ENCODE assay signal across 8 cellular contexts in the genomic region with DNA sequence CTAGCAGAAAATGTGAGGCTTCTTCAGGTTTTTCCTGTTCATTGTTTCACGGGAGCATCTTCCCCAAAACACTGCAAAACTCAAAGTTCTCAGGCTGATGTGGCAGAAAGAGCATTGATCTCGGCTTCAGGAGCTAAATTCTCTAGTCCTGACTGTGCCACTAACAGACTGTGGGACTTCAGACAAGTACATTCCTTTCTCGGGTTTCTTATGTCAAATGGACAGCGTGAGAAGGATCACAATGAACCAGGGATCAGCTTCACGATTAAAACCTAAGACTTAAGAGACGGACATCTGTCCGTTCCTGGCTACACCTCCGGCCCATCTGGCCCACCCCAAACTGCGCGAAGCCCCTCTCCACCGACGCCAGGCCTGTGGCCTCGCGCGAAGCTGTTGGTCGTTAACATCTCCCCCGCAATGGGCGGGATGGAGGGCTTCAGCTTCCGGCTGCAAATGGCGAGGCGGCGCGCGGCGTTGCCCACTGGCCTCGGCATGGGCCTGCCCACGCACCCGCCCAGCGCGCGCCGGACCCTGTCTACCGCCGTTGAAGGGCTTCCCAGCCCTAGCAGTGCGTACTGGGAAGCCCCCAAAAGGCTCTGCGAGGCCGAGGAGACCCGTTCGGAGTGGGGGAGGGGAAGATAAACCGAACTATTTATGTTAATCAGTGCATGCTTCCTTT. TPM values are rescaled to one million over a fixed set of nuclear protein-coding genes. Genes with fewer than 3 reads are reported as not detected.
A peak's percentile ranks its signal among the peaks of the same experiment; 100 is the strongest.
DNase-seq lines count a peak whose midpoint lies in the region; ATAC-seq and TF ChIP-seq lines count a peak whose summit lies in the region.

No MANE protein-coding gene starts in this region.

- H3F3A ChIP-seq in neural cell (ENCODE audit: insufficient read depth, low read length, poor library complexity, severe bottlenecking) = no peaks in the 10 kb centered on the region

- peaks cover 39 to 50% (median 44%) of the 10 kb centered on the region in 3 donors for H3K4me1 Mint-ChIP-seq in T-cell

- H3K9me3 Mint-ChIP-seq in T-cell = no peaks in the 10 kb centered on the region

- no peaks in the 10 kb centered on the region for H3K27me3 Mint-ChIP-seq in T-cell

- TF ChIP-seq CTCF in AG10803 (conservative IDR thresholded peaks at IDR 0.05; ENCODE audit: low read length) (no peak), neural cell (IDR thresholded peaks at IDR 0.05; ENCODE audit: poor library complexity, severe bottlenecking) (no peak)

- peak overlapping the region; percentile 94 to 96 for H3K27ac ChIP-seq in esophagus (ENCODE audit: low read depth in 2 of 2, low read length in 1 of 2)
- peak overlapping the region; percentile 96 for H3K27ac ChIP-seq in neural cell (ENCODE audit: low read length)

- no peaks in the 10 kb centered on the region for H3K4me1 ChIP-seq in esophagus (ENCODE audit: control insufficient read depth in 2 of 2, insufficient read depth in 2 of 2, low read length in 1 of 2)

- H3K9me3 ChIP-seq in esophagus (ENCODE audit: control insufficient read depth in 2 of 2, insufficient read depth in 1 of 2, low read depth in 1 of 2, low read length in 1 of 2) = no peaks in the 10 kb centered on the region
- H3K9me3 ChIP-seq in neural cell (ENCODE audit: low read length) = no peaks in the 10 kb centered on the region

- peak overlapping the region; percentile 97 to 99 (median 98) for H3K4me3 Mint-ChIP-seq in T-cell

- peak; percentile 75 for TF ChIP-seq POLR2A in GM18505 (IDR thresholded peaks at IDR 0.05; ENCODE audit: borderline replicate concordance, extremely low read depth, insufficient read depth, insufficient read length)

- H3K36me3 ChIP-seq in esophagus (ENCODE audit: control insufficient read depth in 2 of 2, insufficient read depth in 2 of 2, low read length in 1 of 2) (no peaks in the 10 kb centered on the region), neural cell (ENCODE audit: insufficient read depth, low read length) (no peaks in the 10 kb centered on the region)

- CTCF ChIA-PET in T-cell (lab: Charles Lee) = interaction anchor here (0.6 to 1.1 kb wide), 4 partner anchors 53 to 508 kb away, joined by 3 to 6 read pairs (median 4); a partner anchor contains a TSS

- TF ChIP-seq EP300 in neural cell (conservative IDR thresholded peaks at IDR 0.05; ENCODE audit: poor library complexity, severe bottlenecking) = peak; percentile 79

- H4K20me1 ChIP-seq in neural cell (ENCODE audit: insufficient read depth) = no peaks in the 10 kb centered on the region

- H3K36me3 Mint-ChIP-seq in T-cell = peaks cover 7% of the 10 kb centered on the region

- peak overlapping the region; percentile 99 for H3K27ac Mint-ChIP-seq in T-cell

- POLR2A ChIA-PET in T-cell (lab: Charles Lee) = interaction anchor here (0.5 to 0.8 kb wide), 4 partner anchors 25 to 1051 kb away, joined by 5 to 8 read pairs (median 7); no protein-coding TSS in a partner anchor

- H3K79me2 ChIP-seq in neural cell (replicated peaks; ENCODE audit: insufficient read depth, low read length) = peaks cover 32% of the 10 kb centered on the region

- TF ChIP-seq RAD21 in neural cell (conservative IDR thresholded peaks at IDR 0.05) = no peak

- 3 to 4% methylated on average over 40 of the region's 40 CpGs for WGBS in esophagus, 2 donors

- H3K4me3 ChIP-seq in AG10803 (ENCODE audit: low read length) (peak overlapping the region; percentile 68), esophagus (ENCODE audit: low read depth in 1 of 2, low read length in 2 of 2) (peak overlapping the region; percentile 84 to 93), neural cell (ENCODE audit: low read length) (peak overlapping the region; percentile 94)

- H3K27me3 ChIP-seq in esophagus (ENCODE audit: control insufficient read depth in 1 of 2, insufficient read depth in 2 of 2, low read length in 2 of 2) (no peaks in the 10 kb centered on the region), neural cell (ENCODE audit: insufficient read depth, low read depth, low read length) (no peaks in the 10 kb centered on the region)

- ATAC-seq in GM18505 (IDR thresholded peaks at IDR 0.05; ENCODE audit: unreplicated experiment) (peak; percentile 33), HG03196 (IDR thresholded peaks at IDR 0.05; ENCODE audit: unreplicated experiment) (peak; percentile 34), T-cell (replicated peaks in 1 of 4) (peak in 3 of 4 experiments; percentile 56 to 62 (median 58))

- DNase-seq in AG10803 (ENCODE audit: low read depth) (peak; percentile 81), T-cell (no peak), medulla oblongata (ENCODE audit: extremely low spot score) (no peak)
- no peak for DNase-seq in activated CD4-positive, alpha-beta T cell treated with anti-CD3 and anti-CD28 coated beads for 1 hour

- peak overlapping the region; percentile 97 for H2AFZ ChIP-seq in neural cell (ENCODE audit: low read depth, low read length)

- peak overlapping the region; percentile 96 for H3K4me2 ChIP-seq in neural cell (ENCODE audit: low read length)

- H3K9ac ChIP-seq in neural cell (ENCODE audit: low read length) = peak overlapping the region; percentile 92

- H3K9me2 ChIP-seq in neural cell (ENCODE audit: insufficient read depth, low read length) = no peaks in the 10 kb centered on the region

TF ChIP-seq in neural cell, 6 proteins besides CTCF, POLR2A, EP300 and RAD21:
- no peak for TF ChIP-seq MXI1 (conservative IDR thresholded peaks at IDR 0.05; ENCODE audit: poor library complexity, severe bottlenecking)
- TF ChIP-seq TAF1 (IDR thresholded peaks at IDR 0.05; ENCODE audit: low read depth) = peak; percentile 100
- peak; percentile 88 for TF ChIP-seq POLR2AphosphoS5 (IDR thresholded peaks at IDR 0.05)
- TF ChIP-seq, protein P1, sequence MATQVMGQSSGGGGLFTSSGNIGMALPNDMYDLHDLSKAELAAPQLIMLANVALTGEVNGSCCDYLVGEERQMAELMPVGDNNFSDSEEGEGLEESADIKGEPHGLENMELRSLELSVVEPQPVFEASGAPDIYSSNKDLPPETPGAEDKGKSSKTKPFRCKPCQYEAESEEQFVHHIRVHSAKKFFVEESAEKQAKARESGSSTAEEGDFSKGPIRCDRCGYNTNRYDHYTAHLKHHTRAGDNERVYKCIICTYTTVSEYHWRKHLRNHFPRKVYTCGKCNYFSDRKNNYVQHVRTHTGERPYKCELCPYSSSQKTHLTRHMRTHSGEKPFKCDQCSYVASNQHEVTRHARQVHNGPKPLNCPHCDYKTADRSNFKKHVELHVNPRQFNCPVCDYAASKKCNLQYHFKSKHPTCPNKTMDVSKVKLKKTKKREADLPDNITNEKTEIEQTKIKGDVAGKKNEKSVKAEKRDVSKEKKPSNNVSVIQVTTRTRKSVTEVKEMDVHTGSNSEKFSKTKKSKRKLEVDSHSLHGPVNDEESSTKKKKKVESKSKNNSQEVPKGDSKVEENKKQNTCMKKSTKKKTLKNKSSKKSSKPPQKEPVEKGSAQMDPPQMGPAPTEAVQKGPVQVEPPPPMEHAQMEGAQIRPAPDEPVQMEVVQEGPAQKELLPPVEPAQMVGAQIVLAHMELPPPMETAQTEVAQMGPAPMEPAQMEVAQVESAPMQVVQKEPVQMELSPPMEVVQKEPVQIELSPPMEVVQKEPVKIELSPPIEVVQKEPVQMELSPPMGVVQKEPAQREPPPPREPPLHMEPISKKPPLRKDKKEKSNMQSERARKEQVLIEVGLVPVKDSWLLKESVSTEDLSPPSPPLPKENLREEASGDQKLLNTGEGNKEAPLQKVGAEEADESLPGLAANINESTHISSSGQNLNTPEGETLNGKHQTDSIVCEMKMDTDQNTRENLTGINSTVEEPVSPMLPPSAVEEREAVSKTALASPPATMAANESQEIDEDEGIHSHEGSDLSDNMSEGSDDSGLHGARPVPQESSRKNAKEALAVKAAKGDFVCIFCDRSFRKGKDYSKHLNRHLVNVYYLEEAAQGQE (IDR thresholded peaks at IDR 0.05; ENCODE audit: borderline replicate concordance) = peak; percentile 99

RNA-seq across cellular contexts. Expression of a gene that starts 0.5 kb away (rescaled TPM):
- 10 to 100 TPM; 31.0 to 42.3 (median 40.8) TPM for total RNA-seq in T-cell
- polyA plus RNA-seq in esophagus (10 to 100 TPM in 1 of 2 donors, 1 to 10 TPM in 1; 8.8 to 20.4 TPM), neural cell (45.6 and 51.1 TPM in 2 replicates)
- 75.0 and 76.2 TPM in 2 replicates for polyA minus RNA-seq in neural cell

RNA-seq across cellular contexts. Expression of a gene that starts 55.4 kb away (rescaled TPM):
- 10 to 100 TPM; 53.7 to 86.0 (median 60.7) TPM for total RNA-seq in T-cell
- 10 to 100 TPM; 12.3 to 36.3 TPM for polyA plus RNA-seq in esophagus
- 29.6 and 33.0 TPM in 2 replicates for polyA plus RNA-seq in neural cell
- 47.5 and 50.1 TPM in 2 replicates for polyA minus RNA-seq in neural cell
